Comparison of ENCODE assay signal across 24 cellular contexts in the genomic region with DNA sequence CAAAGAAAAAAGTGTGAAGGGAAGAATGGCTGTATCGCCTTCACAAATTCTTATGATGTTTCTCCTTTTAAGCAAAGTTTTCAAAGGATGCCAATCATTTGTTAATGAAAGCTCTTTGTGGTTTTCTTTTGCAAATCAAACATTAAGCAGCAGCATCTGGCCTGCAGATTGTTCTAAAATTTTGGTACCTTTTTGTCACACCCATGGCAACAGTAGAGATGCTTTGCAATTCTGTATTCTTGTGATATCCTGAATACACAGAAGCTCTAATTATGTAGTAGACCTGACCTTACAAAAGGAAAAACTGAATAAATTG.
DNase-seq lines count a peak whose midpoint lies in the region; ATAC-seq and TF ChIP-seq lines count a peak whose summit lies in the region.
"Had no signal": no experiment of that assay in that cellular context is flagged by ENCODE, and none has a peak within 500 bp of the region (broad histone marks: within the 10 kb centered on the region; RNA-seq: fewer than 3 reads in every experiment).

No MANE protein-coding gene starts in this region.

- H3K27me3 ChIP-seq in HUES64 (ENCODE audit: insufficient read depth, low read length) = no peaks in the 10 kb centered on the region
- H3K27me3 ChIP-seq in adipocyte (replicated peaks; ENCODE audit: control insufficient read depth, insufficient read depth, low read length) = no peaks in the 10 kb centered on the region
- no peaks in the 10 kb centered on the region for H3K27me3 ChIP-seq in neural progenitor cell

- H3K9ac ChIP-seq in HUES64 (ENCODE audit: low read depth, low read length) = no peak overlapping the region
- H3K9ac ChIP-seq in adipocyte (ENCODE audit: low read length) = peak overlapping the region; percentile 49
- no peak overlapping the region for H3K9ac ChIP-seq in neural progenitor cell
- H3K9ac ChIP-seq: GM23248, KMS-11 had no signal

- H3K9me3 Mint-ChIP-seq in activated T-cell treated with anti-CD3 and anti-CD28 coated beads, Interleukin-2, amount 50 U/mL, for 24 hours = peaks cover 3% of the 10 kb centered on the region
- peaks cover 6% of the 10 kb centered on the region for H3K9me3 Mint-ChIP-seq in activated T-cell treated with anti-CD3 and anti-CD28 coated beads, Interleukin-2, amount 50 U/mL, for 4 hours
- peaks cover 2% of the 10 kb centered on the region for H3K9me3 Mint-ChIP-seq in neural progenitor cell

- peak overlapping the region; percentile 41 for H3K27ac Mint-ChIP-seq in activated T-cell treated with anti-CD3 and anti-CD28 coated beads, Interleukin-2, amount 50 U/mL, for 24 hours
- H3K27ac Mint-ChIP-seq in neural progenitor cell = no peak overlapping the region
- H3K27ac Mint-ChIP-seq: CD8-positive, alpha-beta memory T cell had no signal

- H3K27me3 Mint-ChIP-seq in activated T-cell treated with anti-CD3 and anti-CD28 coated beads, Interleukin-2, amount 50 U/mL, for 24 hours = peaks cover 49% of the 10 kb centered on the region
- H3K27me3 Mint-ChIP-seq in activated T-cell treated with anti-CD3 and anti-CD28 coated beads, Interleukin-2, amount 50 U/mL, for 4 hours (ENCODE audit: low read depth) = peaks cover 19% of the 10 kb centered on the region
- H3K27me3 Mint-ChIP-seq in neural progenitor cell (ENCODE audit: insufficient read depth, low read depth) = no peaks in the 10 kb centered on the region

- WGBS in HUES64 = 20% methylated on average over 1 of the region's 1 CpG

- TF ChIP-seq CTCF in neural progenitor cell (IDR thresholded peaks at IDR 0.05) = no peak

- peak overlapping the region; percentile 43 for H2AFZ ChIP-seq in neural progenitor cell (replicated peaks)
- H2AFZ ChIP-seq: GM23248 had no signal

- H3K36me3 Mint-ChIP-seq in activated T-cell treated with anti-CD3 and anti-CD28 coated beads, Interleukin-2, amount 50 U/mL, for 24 hours (ENCODE audit: low read depth) = no peaks in the 10 kb centered on the region
- H3K36me3 Mint-ChIP-seq in activated T-cell treated with anti-CD3 and anti-CD28 coated beads, Interleukin-2, amount 50 U/mL, for 4 hours (ENCODE audit: insufficient read depth) = no peaks in the 10 kb centered on the region
- no peaks in the 10 kb centered on the region for H3K36me3 Mint-ChIP-seq in neural progenitor cell
- H3K36me3 Mint-ChIP-seq: CD8-positive, alpha-beta memory T cell had no signal

- in situ Hi-C loops in KBM-7 (cut with MboI; ENCODE audit: low pct_unique_long_range_greater_than_20kb, low sequenced_read_pairs) = no loop called here

- peaks cover 26% of the 10 kb centered on the region for H3K4me1 Mint-ChIP-seq in activated T-cell treated with anti-CD3 and anti-CD28 coated beads, Interleukin-2, amount 50 U/mL, for 24 hours (ENCODE audit: low read depth)
- H3K4me1 Mint-ChIP-seq in activated T-cell treated with anti-CD3 and anti-CD28 coated beads, Interleukin-2, amount 50 U/mL, for 4 hours (ENCODE audit: low read depth) = peaks cover 4% of the 10 kb centered on the region
- peaks cover 31% of the 10 kb centered on the region for H3K4me1 Mint-ChIP-seq in neural progenitor cell

- no peak overlapping the region for H3K4me3 Mint-ChIP-seq in activated T-cell treated with anti-CD3 and anti-CD28 coated beads, Interleukin-2, amount 50 U/mL, for 24 hours
- H3K4me3 Mint-ChIP-seq in activated T-cell treated with anti-CD3 and anti-CD28 coated beads, Interleukin-2, amount 50 U/mL, for 4 hours = no peak overlapping the region
- H3K4me3 Mint-ChIP-seq in neural progenitor cell = no peak overlapping the region
- H3K4me3 Mint-ChIP-seq: CD8-positive, alpha-beta memory T cell had no signal

- peaks cover 15% of the 10 kb centered on the region for H3F3A ChIP-seq in neural progenitor cell (ENCODE audit: low read depth)

- H3K27ac ChIP-seq in HUES64 (ENCODE audit: low read depth, low read length) (peak overlapping the region; percentile 70; the same call in 1 of the 2 replicates), neural progenitor cell (peak overlapping the region; percentile 41)
- H3K27ac ChIP-seq: GM23248, KMS-11, RWPE1 had no signal

- H3K4me1 ChIP-seq in HUES64 (ENCODE audit: insufficient read depth, low read length) = peaks cover 52% of the 10 kb centered on the region
- peaks cover 25% of the 10 kb centered on the region for H3K4me1 ChIP-seq in adipocyte (ENCODE audit: control insufficient read depth, insufficient read depth, low read length)
- H3K4me1 ChIP-seq in neural progenitor cell = peaks cover 38% of the 10 kb centered on the region

- no peaks in the 10 kb centered on the region for H3K36me3 ChIP-seq in HUES64 (ENCODE audit: insufficient read depth, low read length)
- no peaks in the 10 kb centered on the region for H3K36me3 ChIP-seq in adipocyte (ENCODE audit: control insufficient read depth, insufficient read depth, low read length, severe bottlenecking)
- no peaks in the 10 kb centered on the region for H3K36me3 ChIP-seq in neural progenitor cell

- peak overlapping the region; percentile 65 for H3K4me2 ChIP-seq in neural progenitor cell
- H3K4me2 ChIP-seq: KMS-11 had no signal

- no peak overlapping the region; the same call in 1 of the 2 replicates for H3K4me3 ChIP-seq in HUES64 (ENCODE audit: low read length)
- H3K4me3 ChIP-seq in adipocyte (ENCODE audit: low read length) = no peak overlapping the region
- H3K4me3 ChIP-seq in neural progenitor cell = no peak overlapping the region
- H3K4me3 ChIP-seq: GM23248 had no signal

- H3K9me3 ChIP-seq in HUES64 (ENCODE audit: insufficient read depth, low read depth, low read length) (no peaks in the 10 kb centered on the region), adipocyte (ENCODE audit: control insufficient read depth, low read length) (peaks cover 12% of the 10 kb centered on the region), neural progenitor cell (ENCODE audit: low read depth) (no peaks in the 10 kb centered on the region)

- H3K79me2 ChIP-seq in neural progenitor cell (ENCODE audit: low read depth) = no peaks in the 10 kb centered on the region

- H4K20me1 ChIP-seq in neural progenitor cell (ENCODE audit: low read depth) = no peaks in the 10 kb centered on the region

- no peak for DNase-seq in activated T-cell treated with anti-CD3 and anti-CD28 coated beads, Interleukin-2, amount 50 U/mL, for 24 hours
- no peak for DNase-seq in activated T-cell treated with anti-CD3 and anti-CD28 coated beads, Interleukin-2, amount 50 U/mL, for 4 hours
- no peak for DNase-seq in adipocyte (ENCODE audit: low read depth)
- DNase-seq in neural progenitor cell (ENCODE audit: low spot score) = no peak
- no peak for DNase-seq in KBM-7
- DNase-seq: 8988T; C1 segment of cervical spinal cord; Calu3; CD8-positive, alpha-beta memory T cell; DMS153; GM23248; NCI-H1105; NCI-H146; NCI-H2029; NCI-H226; NCI-H510A treated with DMSO at 0.1 percent for 48 hours; NCI-H774; NK-92 treated with Interleukin-12 subunit alpha and Interleukin-12 subunit beta, amount 100 ng/mL, for 24 hours; SHP77 treated with DMSO at 0.1 percent for 48 hours had no signal

- ATAC-seq in activated T-cell treated with anti-CD3 and anti-CD28 coated beads, Interleukin-2, amount 50 U/mL, for 4 hours = no peak
- ATAC-seq in GM21737 (IDR thresholded peaks at IDR 0.05; ENCODE audit: unreplicated experiment) (no peak), HG02981 (IDR thresholded peaks at IDR 0.05; ENCODE audit: unreplicated experiment) (no peak)
